2 cellular contexts compared by ENCODE assay signal in genomic region chr4:154595807-154596206, GRCh38.
TF ChIP-seq lines count a peak whose summit lies in the region.

No MANE protein-coding gene starts in this region.

TF ChIP-seq in HEK293, 187 proteins besides CTCF, POLR2A, EP300 and RAD21:
- TF ChIP-seq OSR2 (tag by site-specific recombination; IDR thresholded peaks at IDR 0.05) = peak; percentile 51; the same call in 1 of the 2 replicates
- no peak for TF ChIP-seq ZNF426 (tag by site-specific recombination; IDR thresholded peaks at IDR 0.05)
- no peak for TF ChIP-seq ZNF561 (tag by site-specific recombination; IDR thresholded peaks at IDR 0.05; ENCODE audit: borderline replicate concordance)

TF ChIP-seq in WTC11, 78 proteins besides CTCF, POLR2A, EP300 and RAD21:
- TF ChIP-seq RELA (CRISPR knock-in tag; IDR thresholded peaks at IDR 0.05; ENCODE audit: borderline replicate concordance) = no peak
- TF ChIP-seq STAT6 (CRISPR knock-in tag; conservative IDR thresholded peaks at IDR 0.05; ENCODE audit: low read depth) = no peak
- TF ChIP-seq NFYB (CRISPR knock-in tag; conservative IDR thresholded peaks at IDR 0.05; ENCODE audit: low read depth) = no peak
- TF ChIP-seq SMAD3 (CRISPR knock-in tag; IDR thresholded peaks at IDR 0.05; ENCODE audit: borderline replicate concordance) = no peak
- no peak for TF ChIP-seq ZNF512 (CRISPR knock-in tag; IDR thresholded peaks at IDR 0.05; ENCODE audit: borderline replicate concordance)
- peak; percentile 73; the same call in 1 of the 2 replicates for TF ChIP-seq GABPB1 (CRISPR knock-in tag; IDR thresholded peaks at IDR 0.05)
- no peak for TF ChIP-seq NR3C1 (CRISPR knock-in tag; conservative IDR thresholded peaks at IDR 0.05; ENCODE audit: low read depth)
TF ChIP-seq in WTC11: peak in this region for 1.
